ENCODE assay signal across 11 cellular contexts in the genomic region with DNA sequence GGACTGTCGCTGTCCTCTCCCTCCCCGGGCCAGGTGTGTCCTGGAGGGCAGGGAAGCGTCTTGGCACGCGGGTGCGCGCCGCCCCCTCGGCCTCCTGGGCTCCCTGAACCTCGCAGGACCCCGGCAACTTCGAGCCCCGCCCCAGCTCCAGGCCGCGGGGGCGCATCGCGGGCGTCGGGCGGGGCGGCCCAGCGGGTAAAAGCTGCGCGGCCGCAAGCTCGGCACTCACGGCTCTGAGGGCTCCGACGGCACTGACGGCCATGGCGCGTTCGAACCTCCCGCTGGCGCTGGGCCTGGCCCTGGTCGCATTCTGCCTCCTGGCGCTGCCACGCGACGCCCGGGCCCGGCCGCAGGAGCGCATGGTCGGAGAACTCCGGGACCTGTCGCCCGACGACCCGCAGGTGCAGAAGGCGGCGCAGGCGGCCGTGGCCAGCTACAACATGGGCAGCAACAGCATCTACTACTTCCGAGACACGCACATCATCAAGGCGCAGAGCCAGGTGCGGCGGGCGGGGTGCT. TPM values are rescaled to one million over a fixed set of nuclear protein-coding genes. Genes with fewer than 3 reads are reported as not detected.
DNase-seq lines count a peak whose midpoint lies in the region; ATAC-seq and TF ChIP-seq lines count a peak whose summit lies in the region.
"Had no signal": no experiment of that assay in that cellular context is flagged by ENCODE, and none has a peak within 500 bp of the region (broad histone marks: within the 10 kb centered on the region; RNA-seq: fewer than 3 reads in every experiment).

A gene with protein sequence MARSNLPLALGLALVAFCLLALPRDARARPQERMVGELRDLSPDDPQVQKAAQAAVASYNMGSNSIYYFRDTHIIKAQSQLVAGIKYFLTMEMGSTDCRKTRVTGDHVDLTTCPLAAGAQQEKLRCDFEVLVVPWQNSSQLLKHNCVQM (plus strand): TSS at position 224 of the 519 bp plus-strand sequence. CDS start 37 bp downstream, at position 261.

- peak; percentile 31 for ATAC-seq in body of pancreas
- ATAC-seq in GM21619 (IDR thresholded peaks at IDR 0.05; ENCODE audit: unreplicated experiment) = no peak

- DNase-seq in activated naive CD4-positive, alpha-beta T cell treated with anti-CD3 and anti-CD28 coated beads for 36 hours = peak; percentile 11
- no peak for DNase-seq in activated naive CD4-positive, alpha-beta T cell treated with anti-CD3 and anti-CD28 coated beads, Interleukin-2, amount 50 U/mL, for 16 hours
- DNase-seq in body of pancreas (no peak), lower leg skin (ENCODE audit: low spot score in 2 of 2) (no peak), type B pancreatic cell (ENCODE audit: extremely low spot score, unreplicated experiment) (no peak), GM10266 (ENCODE audit: extremely low spot score) (no peak), NOMO-1 (lab: John Stamatoyannopoulos, UW; ENCODE audit: unreplicated experiment in 2 of 2) (no peak)
- DNase-seq: activated CD4-positive, CD25-positive, alpha-beta regulatory T cell treated with anti-CD3 and anti-CD28 coated beads, Interleukin-2, amount 50 U/mL, for 72 hours; effector CD8-positive, alpha-beta T cell had no signal

- intact Hi-C loops in activated naive CD4-positive, alpha-beta T cell treated with anti-CD3 and anti-CD28 coated beads for 36 hours (cut with micrococcal nuclease) = no loop called here
- intact Hi-C loops in body of pancreas (cut with DNase I) (no loop called here), lower leg skin (cut with DNase I; ENCODE audit: low total_unique reads) (no loop called here)

- H3K27ac Mint-ChIP-seq in activated naive CD4-positive, alpha-beta T cell treated with anti-CD3 and anti-CD28 coated beads for 36 hours = no peak within 1 kb of the TSS
- peak within 1 kb of the TSS; percentile 66 for H3K27ac Mint-ChIP-seq in type B pancreatic cell
- H3K27ac Mint-ChIP-seq: activated naive CD8-positive, alpha-beta T cell had no signal

- no peaks in the 10 kb centered on the region for H3K36me3 ChIP-seq in body of pancreas (replicated peaks in 1 of 2; ENCODE audit: insufficient read depth in 1 of 2, low read depth in 2 of 2)

- CTCF ChIA-PET in activated naive CD4-positive, alpha-beta T cell treated with anti-CD3 and anti-CD28 coated beads for 36 hours (lab: Charles Lee) = interaction anchor here (0.9 to 5.4 kb wide), 4 partner anchors 10 to 156 kb away, joined by 3 to 20 read pairs (median 4); no protein-coding TSS in a partner anchor

- no peak within 1 kb of the TSS for H3K4me3 Mint-ChIP-seq in activated naive CD4-positive, alpha-beta T cell treated with anti-CD3 and anti-CD28 coated beads for 36 hours
- H3K4me3 Mint-ChIP-seq in type B pancreatic cell = peak within 1 kb of the TSS; percentile 54

- H3K9me3 ChIP-seq in body of pancreas = no peaks in the 10 kb centered on the region

- no peaks in the 10 kb centered on the region for H3K27me3 ChIP-seq in body of pancreas

- H3K4me3 ChIP-seq in body of pancreas (no peak within 1 kb of the TSS), lower leg skin (ENCODE audit: low read depth, poor library complexity, severe bottlenecking) (no peak within 1 kb of the TSS)

- TF ChIP-seq CTCF in body of pancreas (IDR thresholded peaks at IDR 0.05) (no peak), lower leg skin (IDR thresholded peaks at IDR 0.05) (no peak), type B pancreatic cell (conservative IDR thresholded peaks at IDR 0.05) (no peak), GM10266 (IDR thresholded peaks at IDR 0.05; ENCODE audit: control insufficient read depth, insufficient read depth, low read depth, missing control alignments) (no peak)

- H3K4me1 Mint-ChIP-seq in activated naive CD4-positive, alpha-beta T cell treated with anti-CD3 and anti-CD28 coated beads for 36 hours (ENCODE audit: low read depth) = peaks cover 7% of the 10 kb centered on the region
- no peaks in the 10 kb centered on the region for H3K4me1 Mint-ChIP-seq in type B pancreatic cell (ENCODE audit: unreplicated experiment)

- no peaks in the 10 kb centered on the region for H3K36me3 Mint-ChIP-seq in activated naive CD4-positive, alpha-beta T cell treated with anti-CD3 and anti-CD28 coated beads for 36 hours (ENCODE audit: low read depth)
- H3K36me3 Mint-ChIP-seq in type B pancreatic cell = no peaks in the 10 kb centered on the region
- H3K36me3 Mint-ChIP-seq: activated naive CD8-positive, alpha-beta T cell had no signal

- no peaks in the 10 kb centered on the region for H3K4me1 ChIP-seq in body of pancreas

- peak within 1 kb of the TSS in 3 of 4 donors; percentile 45 to 51 (median 49) for H3K27ac ChIP-seq in body of pancreas

- WGBS in body of pancreas, 2 donors = 6% methylated on average over 61 of the region's 61 CpGs; no CpG with 5 or more reads in 1 of the 2 donors
- 7 to 33% methylated on average over 3 to 25 of the region's 61 CpGs for WGBS in lower leg skin, 2 donors

- TF ChIP-seq POLR2A in body of pancreas (IDR thresholded peaks at IDR 0.05) (no peak), lower leg skin (IDR thresholded peaks at IDR 0.05) (no peak)

- no peaks in the 10 kb centered on the region for H3K9me3 Mint-ChIP-seq in activated naive CD4-positive, alpha-beta T cell treated with anti-CD3 and anti-CD28 coated beads for 36 hours
- no peaks in the 10 kb centered on the region for H3K9me3 Mint-ChIP-seq in type B pancreatic cell

- H3K27me3 Mint-ChIP-seq in activated naive CD4-positive, alpha-beta T cell treated with anti-CD3 and anti-CD28 coated beads for 36 hours (ENCODE audit: low read depth) = peaks cover 12% of the 10 kb centered on the region
- H3K27me3 Mint-ChIP-seq in type B pancreatic cell = peaks cover 13% of the 10 kb centered on the region

RNA-seq across cellular contexts. Expression of the gene that starts here (rescaled TPM):
- total RNA-seq in activated naive CD4-positive, alpha-beta T cell treated with anti-CD3 and anti-CD28 coated beads for 36 hours = not detected
- total RNA-seq in body of pancreas (not detected), lower leg skin (1,000 to 10,000 TPM in 3 of 4 donors, 100 to 1,000 TPM in 1; 734 to 2,600 (median 1,315) TPM), type B pancreatic cell (ENCODE audit: low replicate concordance) (5.7 TPM in 1 of 2 replicates, not detected in the other)

Comparison
In these comparisons a context has a peak if more than half of its experiments do, and no peak if none do; other contexts are left out.
1. RNA of the gene that starts here (total RNA-seq): 734 to 2,600 TPM in lower leg skin; not detected in body of pancreas, 5.7 TPM in type B pancreatic cell and not detected in activated naive CD4-positive, alpha-beta T cell treated with anti-CD3 and anti-CD28 coated beads for 36 hours; every median in the first group is over 100 times any median in the second.
2. Peak in DNase-seq in activated naive CD4-positive, alpha-beta T cell treated with anti-CD3 and anti-CD28 coated beads for 36 hours; RNA of the gene not detected or under 1 TPM.
3. Peak in ATAC-seq and H3K27ac ChIP-seq in body of pancreas; RNA of the gene not detected or under 1 TPM.